16 cellular contexts compared by ENCODE assay signal in the genomic region with DNA sequence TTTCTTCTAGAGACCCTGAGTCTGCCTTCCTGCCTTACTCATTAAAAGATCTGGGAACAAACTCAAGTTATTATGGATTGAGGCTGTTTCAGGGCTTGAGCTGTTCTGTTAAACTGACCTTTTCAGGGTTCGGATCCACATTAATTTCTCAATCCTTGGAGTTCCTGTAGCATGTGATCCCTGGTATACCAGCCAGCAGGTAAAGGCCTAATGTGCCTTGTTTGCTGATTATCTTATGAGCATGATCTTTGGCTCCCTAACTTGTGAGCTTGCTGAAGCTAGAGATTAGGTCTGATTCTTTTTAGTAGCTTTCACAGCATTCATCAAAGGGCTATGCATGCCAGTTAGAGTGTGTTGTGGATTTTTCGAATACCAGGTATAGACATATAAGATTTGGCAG. TPM values are rescaled to one million over a fixed set of nuclear protein-coding genes. Genes with fewer than 3 reads are reported as not detected.
"Had no signal": no experiment of that assay in that cellular context is flagged by ENCODE, and none has a peak within 500 bp of the region (broad histone marks: within the 10 kb centered on the region; RNA-seq: fewer than 3 reads in every experiment).

No MANE protein-coding gene starts in this region.

- H3K9me3 ChIP-seq: gastroesophageal sphincter, heart right ventricle, mucosa of descending colon, testis had no signal

- DNase-seq: activated CD4-positive, alpha-beta T cell treated with anti-CD3 and anti-CD28 coated beads for 1 hour; activated CD4-positive, alpha-beta T cell treated with anti-CD3 and anti-CD28 coated beads, Interleukin-2, amount 50 U/mL, for 4 hours; activated naive CD4-positive, alpha-beta T cell treated with Interleukin-2 at 50 U/mL for 16 hours; activated T-cell treated with anti-CD3 and anti-CD28 coated beads for 4 hours; brain microvascular endothelial cell; dermis blood vessel endothelial cell; endodermal cell; heart right ventricle; mucosa of descending colon; naive thymus-derived CD4-positive, alpha-beta T cell; stimulated activated CD4-positive, alpha-beta T cell treated with anti-CD3 and anti-CD28 coated beads, Interleukin-15, amount 100 ng/mL, for 24 hours; stimulated activated CD4-positive, alpha-beta T cell treated with anti-CD3 and anti-CD28 coated beads, Interleukin-4, amount 100 ng/mL, for 1 hour; stimulated activated naive CD4-positive, alpha-beta T cell; testis had no signal

- H3K27me3 ChIP-seq: brain microvascular endothelial cell, heart right ventricle, testis had no signal

- H3K9ac ChIP-seq: parathyroid adenoma had no signal

- H3K36me3 ChIP-seq: brain microvascular endothelial cell, gastroesophageal sphincter, heart right ventricle had no signal

- H3K79me2 ChIP-seq: parathyroid adenoma had no signal

- H3K4me1 ChIP-seq: parathyroid adenoma had no signal

- H3K27ac ChIP-seq: brain microvascular endothelial cell, parathyroid adenoma, testis had no signal

- H3K4me3 ChIP-seq: gastroesophageal sphincter, heart right ventricle, mucosa of descending colon, testis had no signal

- H2AFZ ChIP-seq: parathyroid adenoma had no signal

- ATAC-seq: gastroesophageal sphincter; mucosa of descending colon; naive thymus-derived CD4-positive, alpha-beta T cell had no signal

RNA-seq across cellular contexts. Expression of gene CORO2B, which starts 10.2 kb away (rescaled TPM):
- polyA plus RNA-seq: naive thymus-derived CD4-positive, alpha-beta T cell had no signal
